8 cellular contexts compared by ENCODE assay signal in genomic region chr17:49969134-49969759, GRCh38. TPM values are rescaled to one million over a fixed set of nuclear protein-coding genes. Genes with fewer than 3 reads are reported as not detected.
DNase-seq lines count a peak whose midpoint lies in the region; ATAC-seq, FAIRE-seq and TF ChIP-seq lines count a peak whose summit lies in the region.

DLX4 (plus strand) TSS chr17:49969190; CDS start chr17:49969469, 279 bp downstream.

- no peak within 1 kb of the TSS for H4K8ac ChIP-seq in mesendoderm (ENCODE audit: low read depth, low read length)

- H3K79me2 ChIP-seq in GM12878 (ENCODE audit: control insufficient read depth, insufficient read depth, low read length) = no peaks in the 10 kb centered on the region
- no peaks in the 10 kb centered on the region for H3K79me2 ChIP-seq in mesendoderm (ENCODE audit: control insufficient read depth, insufficient read depth, low read length)

- WGBS in GM12878 (ENCODE audit: insufficient coverage, insufficient replicate concordance, low lambda C conversion rate, missing lambda C conversion rate) = 17% methylated on average over 29 of the region's 45 CpGs
- no CpG with 5 or more reads among the region's 45 CpGs for WGBS in mesendoderm (ENCODE audit: extremely low coverage, insufficient coverage, low lambda C conversion rate)

- H3K56ac ChIP-seq in mesendoderm (ENCODE audit: low read length) = peak within 1 kb of the TSS; percentile 69

- in situ Hi-C loops in GM12878 (cut with MboI) = no loop called here

- H3K4me1 Mint-ChIP-seq in Calu3 (ENCODE audit: low read depth, unreplicated experiment) = peaks cover 29% of the 10 kb centered on the region

- ATAC-seq in GM12878 (peak; percentile 14), HG03571 (IDR thresholded peaks at IDR 0.05; ENCODE audit: unreplicated experiment) (no peak), HG03460 (IDR thresholded peaks at IDR 0.05; ENCODE audit: unreplicated experiment) (no peak)

- no peak for DNase-seq in Calu3
- peak; percentile 52 for DNase-seq in HuH-7.5 (ENCODE audit: low spot score)
- DNase-seq in GM12878 (ENCODE audit: low read depth, low spot score) = no peak
- no peak for DNase-seq in mesendoderm
- no peak for DNase-seq in NK-92 (lab: John Stamatoyannopoulos, UW; ENCODE audit: unreplicated experiment)
- DNase-seq in glomerular visceral epithelial cell (ENCODE audit: extremely low spot score) = no peak

- H2AK5ac ChIP-seq in mesendoderm (ENCODE audit: low read length) = no peak within 1 kb of the TSS

- H2BK15ac ChIP-seq in mesendoderm (replicated peaks; ENCODE audit: low read depth) = no peak within 1 kb of the TSS

- no peak within 1 kb of the TSS for H4K5ac ChIP-seq in mesendoderm (ENCODE audit: low read length)

- H3K27me3 Mint-ChIP-seq in Calu3 (ENCODE audit: unreplicated experiment) = peaks cover 99% of the 10 kb centered on the region

- H3K27me3 ChIP-seq in GM12878 (replicated peaks in 1 of 2; ENCODE audit: control insufficient read depth in 2 of 2, insufficient read depth in 2 of 2, low read length in 1 of 2) (peaks cover 30 to 40% of the 10 kb centered on the region in 2 experiments), mesendoderm (ENCODE audit: insufficient read depth, low read length, poor library complexity) (peaks cover 87% of the 10 kb centered on the region)

- no peaks in the 10 kb centered on the region for H3K79me1 ChIP-seq in mesendoderm (ENCODE audit: low read length)

- BruUV-seq in Calu3 (replicated peaks; lab: Mats Ljungman, UMichigan) = no TSS peak
- BruUV-seq in GM12878 (replicated peaks; lab: Mats Ljungman, UMichigan) = no TSS peak

- H2AFZ ChIP-seq in GM12878 (ENCODE audit: control insufficient read depth, low read depth, low read length) = peak within 1 kb of the TSS; percentile 85

- CTCF ChIA-PET in Calu3 (lab: Charles Lee) = no interaction called here
- CTCF ChIA-PET in GM12878 (lab: Yijun Ruan, JAX) = interaction anchor here (1.0 kb wide), 1 partner anchor 29 kb away, joined by 6 read pairs; no protein-coding TSS in a partner anchor

- H3K4me2 ChIP-seq in GM12878 (ENCODE audit: control insufficient read depth, insufficient read depth) (peak within 1 kb of the TSS; percentile 96), mesendoderm (ENCODE audit: low read length) (peak within 1 kb of the TSS; percentile 94)

- TF ChIP-seq POLR2A in GM12878 (IDR thresholded peaks at IDR 0.05; ENCODE audit: low read depth, low read length) = no peak

- no peak within 1 kb of the TSS for H3K27ac ChIP-seq in GM12878 (ENCODE audit: control insufficient read depth, insufficient read depth)
- H3K27ac ChIP-seq in mesendoderm (ENCODE audit: low read depth, low read length) = no peak within 1 kb of the TSS

- no peak within 1 kb of the TSS for H3K4ac ChIP-seq in mesendoderm (ENCODE audit: low read depth, low read length)

- H3K36me3 Mint-ChIP-seq in Calu3 (ENCODE audit: insufficient read depth, unreplicated experiment) = peaks cover 17% of the 10 kb centered on the region

- H3K9me3 ChIP-seq in GM12878 (replicated peaks; ENCODE audit: control insufficient read depth, insufficient read depth, low read length) = no peaks in the 10 kb centered on the region

- H3K9me3 Mint-ChIP-seq in Calu3 (ENCODE audit: low read depth, unreplicated experiment) = no peaks in the 10 kb centered on the region

- no peaks in the 10 kb centered on the region for H4K20me1 ChIP-seq in GM12878 (ENCODE audit: control insufficient read depth, insufficient read depth)

- POLR2A ChIA-PET in GM12878 (lab: Charles Lee) = no interaction called here

- H3K27ac Mint-ChIP-seq in Calu3 (ENCODE audit: unreplicated experiment) = peak within 1 kb of the TSS; percentile 46

- TF ChIP-seq CTCF in Calu3 (IDR thresholded peaks at IDR 0.05; ENCODE audit: unreplicated experiment) (no peak), GM12878 (IDR thresholded peaks at IDR 0.05 in 2 of 3, conservative IDR thresholded peaks at IDR 0.05 in 1 of 3; ENCODE audit: control insufficient read depth in 2 of 3, extremely low read depth in 1 of 3, insufficient read depth in 1 of 3, low read depth in 3 of 3, low read length in 3 of 3) (no peak)

- H3K9ac ChIP-seq in GM12878 (ENCODE audit: control insufficient read depth, insufficient read depth, low read length) (no peak within 1 kb of the TSS), mesendoderm (ENCODE audit: low read length) (peak within 1 kb of the TSS; percentile 69)

- no peak within 1 kb of the TSS for H2BK120ac ChIP-seq in mesendoderm (ENCODE audit: low read depth, low read length)

- no peaks in the 10 kb centered on the region; the same call in 1 of the 2 replicates for H3K4me1 ChIP-seq in GM12878 (ENCODE audit: control insufficient read depth, insufficient read depth, low read length)
- no peaks in the 10 kb centered on the region for H3K4me1 ChIP-seq in mesendoderm (ENCODE audit: control insufficient read depth, low read depth, low read length)

- H3K36me3 ChIP-seq in GM12878 (ENCODE audit: control insufficient read depth in 2 of 2, insufficient read depth in 2 of 2, low read length in 1 of 2) (no peaks in the 10 kb centered on the region), mesendoderm (ENCODE audit: control insufficient read depth, insufficient read depth, low read length) (no peaks in the 10 kb centered on the region)

- H3K18ac ChIP-seq in mesendoderm (ENCODE audit: low read length) = no peak within 1 kb of the TSS

- no peak for TF ChIP-seq RAD21 in GM12878 (IDR thresholded peaks at IDR 0.05; ENCODE audit: insufficient read depth, low read depth, low read length)

- intact Hi-C loops in Calu3 (cut with micrococcal nuclease; ENCODE audit: unreplicated experiment) = no loop called here
- intact Hi-C loops in GM12878 (cut with micrococcal nuclease; ENCODE audit: unreplicated experiment) = no loop called here

- H3K23ac ChIP-seq in mesendoderm (ENCODE audit: low read length) = peak within 1 kb of the TSS; percentile 80

- no peak within 1 kb of the TSS for H2BK5ac ChIP-seq in mesendoderm (ENCODE audit: low read length)

- H3K4me3 ChIP-seq in GM12878 (peak within 1 kb of the TSS; percentile 77), mesendoderm (ENCODE audit: low read length) (peak within 1 kb of the TSS; percentile 48)

- FAIRE-seq in GM12878 (lab: Jason Lieb, UNC) = no peak

- RAD21 ChIA-PET in GM12878 (lab: Charles Lee; ENCODE audit: unreplicated experiment) = no interaction called here

- no peak for TF ChIP-seq EP300 in GM12878 (IDR thresholded peaks at IDR 0.05; ENCODE audit: borderline replicate concordance in 1 of 2, control insufficient read depth in 1 of 2, low read depth in 2 of 2, low read length in 2 of 2)

- SMC1A ChIA-PET in GM12878 (lab: Charles Lee; ENCODE audit: uncharacterized antibody, unreplicated experiment) = no interaction called here

- peak within 1 kb of the TSS; percentile 90 for H3K4me3 Mint-ChIP-seq in Calu3 (ENCODE audit: low read depth, unreplicated experiment)

TF ChIP-seq in GM12878, 131 proteins besides CTCF, POLR2A, EP300 and RAD21 (continues in another document):
- TF ChIP-seq E2F4 (IDR thresholded peaks at IDR 0.05; ENCODE audit: low read depth, low read length) (no peak), IRF4 (IDR thresholded peaks at IDR 0.05; ENCODE audit: low read depth, low read length) (no peak), MYC (IDR thresholded peaks at IDR 0.05; ENCODE audit: insufficient read depth, insufficient read length, insufficient replicate concordance, low read length, severe bottlenecking) (no peak), ZBTB33 (IDR thresholded peaks at IDR 0.05) (no peak), YBX1 (IDR thresholded peaks at IDR 0.05) (no peak)

RNA-seq across cellular contexts. Expression of gene DLX4, which starts in this region (rescaled TPM):
- total RNA-seq in Calu3 (2022) = 2.4 and 2.5 TPM in 2 replicates
- not detected in 2 replicates for total RNA-seq in GM12878 (2013; cell fraction: nucleolus; rRNA removed)
- total RNA-seq in GM12878 (2014; rRNA removed) = 0.17 TPM in 1 of 2 replicates, not detected in the other
- total RNA-seq in GM12878 (2014; rRNA removed; fragmentation: Illumina TruSeq; extraction: Trizol) = 0.09 TPM in 1 of 2 replicates, not detected in the other
- total RNA-seq in GM12878 (2021) = 0.23 and 0.43 TPM in 2 replicates
- polyA plus RNA-seq in GM12878 (2011; ENCODE audit: low read depth) = not detected
- polyA plus RNA-seq in GM12878 (2011; rRNA removed) = 0.15 and 0.26 TPM in 2 replicates
- polyA plus RNA-seq in GM12878 (2011; cell fraction: cytosol; rRNA removed) = 0.16 and 0.27 TPM in 2 replicates
- 3.0 and 3.2 TPM in 2 replicates for polyA plus RNA-seq in GM12878 (2011; cell fraction: nucleus; rRNA removed)
- polyA plus RNA-seq in GM12878 (2012) = 0.34 and 0.39 TPM in 2 replicates
- polyA plus RNA-seq in GM12878 (2014; fragmentation: Illumina TruSeq; extraction: Trizol) = 0.13 and 0.24 TPM in 2 replicates
- under 1 TPM; 0.05 to 0.09 TPM for polyA plus RNA-seq in GM12878 (2014; fragmentation: Nextera tagmentation; extraction: Ambion mirVana)
- 0.29 and 0.43 TPM in 2 replicates for polyA plus RNA-seq in GM12878 (2014; rRNA removed)
- polyA plus RNA-seq in GM12878 (2016; fragmentation: Nextera tagmentation; extraction: Ambion mirVana) = under 1 TPM; 0.13 to 0.16 TPM
- polyA minus RNA-seq in GM12878 (2011; rRNA and poly(A)+ RNA removed) = 0.21 TPM in 1 of 2 replicates, not detected in the other
- polyA minus RNA-seq in GM12878 (2011; cell fraction: cytosol; rRNA and poly(A)+ RNA removed) = not detected in 2 replicates
- not detected in 2 replicates for polyA minus RNA-seq in GM12878 (2011; cell fraction: nucleus; rRNA and poly(A)+ RNA removed)
- 0.55 TPM for polyA plus RNA-seq in mesendoderm (2013, experiment 1 of 2)
- 0.31 TPM for polyA plus RNA-seq in mesendoderm (2013, experiment 2 of 2)
